In genomic region chr1:26838474-26839338, GRCh38 we compare ENCODE assay signal across 1 cellular context.
A peak's percentile ranks its signal among the peaks of the same experiment; 100 is the strongest.
TF ChIP-seq lines count a peak whose summit lies in the region.

No MANE protein-coding gene starts in this region.

TF ChIP-seq in HepG2, 621 proteins besides CTCF, POLR2A, EP300 and RAD21 (continued from another document and continues in another):
- TF ChIP-seq, protein P1, sequence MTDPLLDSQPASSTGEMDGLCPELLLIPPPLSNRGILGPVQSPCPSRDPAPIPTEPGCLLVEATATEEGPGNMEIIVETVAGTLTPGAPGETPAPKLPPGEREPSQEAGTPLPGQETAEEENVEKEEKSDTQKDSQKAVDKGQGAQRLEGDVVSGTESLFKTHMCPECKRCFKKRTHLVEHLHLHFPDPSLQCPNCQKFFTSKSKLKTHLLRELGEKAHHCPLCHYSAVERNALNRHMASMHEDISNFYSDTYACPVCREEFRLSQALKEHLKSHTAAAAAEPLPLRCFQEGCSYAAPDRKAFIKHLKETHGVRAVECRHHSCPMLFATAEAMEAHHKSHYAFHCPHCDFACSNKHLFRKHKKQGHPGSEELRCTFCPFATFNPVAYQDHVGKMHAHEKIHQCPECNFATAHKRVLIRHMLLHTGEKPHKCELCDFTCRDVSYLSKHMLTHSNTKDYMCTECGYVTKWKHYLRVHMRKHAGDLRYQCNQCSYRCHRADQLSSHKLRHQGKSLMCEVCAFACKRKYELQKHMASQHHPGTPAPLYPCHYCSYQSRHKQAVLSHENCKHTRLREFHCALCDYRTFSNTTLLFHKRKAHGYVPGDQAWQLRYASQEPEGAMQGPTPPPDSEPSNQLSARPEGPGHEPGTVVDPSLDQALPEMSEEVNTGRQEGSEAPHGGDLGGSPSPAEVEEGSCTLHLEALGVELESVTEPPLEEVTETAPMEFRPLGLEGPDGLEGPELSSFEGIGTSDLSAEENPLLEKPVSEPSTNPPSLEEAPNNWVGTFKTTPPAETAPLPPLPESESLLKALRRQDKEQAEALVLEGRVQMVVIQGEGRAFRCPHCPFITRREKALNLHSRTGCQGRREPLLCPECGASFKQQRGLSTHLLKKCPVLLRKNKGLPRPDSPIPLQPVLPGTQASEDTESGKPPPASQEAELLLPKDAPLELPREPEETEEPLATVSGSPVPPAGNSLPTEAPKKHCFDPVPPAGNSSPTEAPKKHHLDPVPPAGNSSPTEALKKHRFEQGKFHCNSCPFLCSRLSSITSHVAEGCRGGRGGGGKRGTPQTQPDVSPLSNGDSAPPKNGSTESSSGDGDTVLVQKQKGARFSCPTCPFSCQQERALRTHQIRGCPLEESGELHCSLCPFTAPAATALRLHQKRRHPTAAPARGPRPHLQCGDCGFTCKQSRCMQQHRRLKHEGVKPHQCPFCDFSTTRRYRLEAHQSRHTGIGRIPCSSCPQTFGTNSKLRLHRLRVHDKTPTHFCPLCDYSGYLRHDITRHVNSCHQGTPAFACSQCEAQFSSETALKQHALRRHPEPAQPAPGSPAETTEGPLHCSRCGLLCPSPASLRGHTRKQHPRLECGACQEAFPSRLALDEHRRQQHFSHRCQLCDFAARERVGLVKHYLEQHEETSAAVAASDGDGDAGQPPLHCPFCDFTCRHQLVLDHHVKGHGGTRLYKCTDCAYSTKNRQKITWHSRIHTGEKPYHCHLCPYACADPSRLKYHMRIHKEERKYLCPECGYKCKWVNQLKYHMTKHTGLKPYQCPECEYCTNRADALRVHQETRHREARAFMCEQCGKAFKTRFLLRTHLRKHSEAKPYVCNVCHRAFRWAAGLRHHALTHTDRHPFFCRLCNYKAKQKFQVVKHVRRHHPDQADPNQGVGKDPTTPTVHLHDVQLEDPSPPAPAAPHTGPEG (CRISPR knock-in tag; IDR thresholded peaks at IDR 0.05) = peak; percentile 29; the same call in 1 of the 2 replicates
- TF ChIP-seq LRRFIP1 (CRISPR knock-in tag; conservative IDR thresholded peaks at IDR 0.05) (no peak), REPIN1 (CRISPR knock-in tag; IDR thresholded peaks at IDR 0.05; ENCODE audit: borderline replicate concordance, low read depth) (no peak), FOXA3 (CRISPR knock-in tag; IDR thresholded peaks at IDR 0.05) (0 out of 2 replicates have a peak, but pooled peaks have one; percentile 34), ZNF367 (CRISPR knock-in tag; IDR thresholded peaks at IDR 0.05; ENCODE audit: borderline replicate concordance) (no peak), ATF6 (CRISPR knock-in tag; conservative IDR thresholded peaks at IDR 0.05) (no peak), ZNF44 (CRISPR knock-in tag; IDR thresholded peaks at IDR 0.05) (no peak), ZNF430 (CRISPR knock-in tag; IDR thresholded peaks at IDR 0.05) (no peak), PRMT3 (CRISPR knock-in tag; IDR thresholded peaks at IDR 0.05; ENCODE audit: borderline replicate concordance, low read depth) (no peak), HDAC1 (CRISPR knock-in tag; IDR thresholded peaks at IDR 0.05) (peak; percentile 65; the same call in 1 of the 2 replicates), PTBP1 (IDR thresholded peaks at IDR 0.05; ENCODE audit: low read depth, low read length, poor library complexity, severe bottlenecking) (no peak), ZNF12 (CRISPR knock-in tag; IDR thresholded peaks at IDR 0.05) (peak; percentile 30; the same call in 1 of the 2 replicates), STAG1 (CRISPR knock-in tag; IDR thresholded peaks at IDR 0.05) (peak; percentile 22; the same call in 1 of the 2 replicates), ELF1 (CRISPR knock-in tag; IDR thresholded peaks at IDR 0.05) (peak; percentile 12; the same call in 1 of the 2 replicates), ZMYM4 (CRISPR knock-in tag; IDR thresholded peaks at IDR 0.05) (peak; percentile 67), MEIS1 (CRISPR knock-in tag; IDR thresholded peaks at IDR 0.05; ENCODE audit: borderline replicate concordance) (peak; percentile 48; the same call in 1 of the 2 replicates), GABPB1 (CRISPR knock-in tag; IDR thresholded peaks at IDR 0.05) (peak; percentile 61), ARNTL (CRISPR knock-in tag; IDR thresholded peaks at IDR 0.05) (0 out of 2 replicates have a peak, but pooled peaks have one; percentile 13), ZFAT (CRISPR knock-in tag; conservative IDR thresholded peaks at IDR 0.05) (no peak), YY1 (IDR thresholded peaks at IDR 0.05; ENCODE audit: insufficient read depth, insufficient replicate concordance, low read depth, low read length) (no peak), HNRNPLL (IDR thresholded peaks at IDR 0.05; ENCODE audit: low read depth, low read length, poor library complexity, severe bottlenecking) (no peak), DR1 (CRISPR knock-in tag; IDR thresholded peaks at IDR 0.05) (no peak), PLSCR1 (CRISPR knock-in tag; IDR thresholded peaks at IDR 0.05; ENCODE audit: borderline replicate concordance) (no peak), DBP (CRISPR knock-in tag; IDR thresholded peaks at IDR 0.05; ENCODE audit: not compliant biosample characterization) (no peak), ZNF34 (CRISPR knock-in tag; IDR thresholded peaks at IDR 0.05; ENCODE audit: borderline replicate concordance) (no peak), NFIC (IDR thresholded peaks at IDR 0.05; ENCODE audit: low read length) (no peak), ZFY (CRISPR knock-in tag; IDR thresholded peaks at IDR 0.05) (peak; percentile 90), HOXA5 (CRISPR knock-in tag; IDR thresholded peaks at IDR 0.05) (no peak), ZNF160 (CRISPR knock-in tag; IDR thresholded peaks at IDR 0.05) (no peak), CREB3 (CRISPR knock-in tag; IDR thresholded peaks at IDR 0.05) (no peak), ISX (CRISPR knock-in tag; conservative IDR thresholded peaks at IDR 0.05) (no peak), ZNF549 (CRISPR knock-in tag; IDR thresholded peaks at IDR 0.05) (no peak), ZNF205 (CRISPR knock-in tag; IDR thresholded peaks at IDR 0.05) (0 out of 2 replicates have a peak, but pooled peaks have one; percentile 30), ZNF7 (CRISPR knock-in tag; IDR thresholded peaks at IDR 0.05) (no peak), ZSCAN9 (CRISPR knock-in tag; IDR thresholded peaks at IDR 0.05; ENCODE audit: borderline replicate concordance) (peak; percentile 75; the same call in 1 of the 2 replicates), MEF2D (CRISPR knock-in tag; IDR thresholded peaks at IDR 0.05) (0 out of 2 replicates have a peak, but pooled peaks have one; percentile 28), ZNF703 (CRISPR knock-in tag; IDR thresholded peaks at IDR 0.05; ENCODE audit: borderline replicate concordance) (no peak), FLYWCH1 (CRISPR knock-in tag; IDR thresholded peaks at IDR 0.05) (no peak)
- TF ChIP-seq, protein P2, sequence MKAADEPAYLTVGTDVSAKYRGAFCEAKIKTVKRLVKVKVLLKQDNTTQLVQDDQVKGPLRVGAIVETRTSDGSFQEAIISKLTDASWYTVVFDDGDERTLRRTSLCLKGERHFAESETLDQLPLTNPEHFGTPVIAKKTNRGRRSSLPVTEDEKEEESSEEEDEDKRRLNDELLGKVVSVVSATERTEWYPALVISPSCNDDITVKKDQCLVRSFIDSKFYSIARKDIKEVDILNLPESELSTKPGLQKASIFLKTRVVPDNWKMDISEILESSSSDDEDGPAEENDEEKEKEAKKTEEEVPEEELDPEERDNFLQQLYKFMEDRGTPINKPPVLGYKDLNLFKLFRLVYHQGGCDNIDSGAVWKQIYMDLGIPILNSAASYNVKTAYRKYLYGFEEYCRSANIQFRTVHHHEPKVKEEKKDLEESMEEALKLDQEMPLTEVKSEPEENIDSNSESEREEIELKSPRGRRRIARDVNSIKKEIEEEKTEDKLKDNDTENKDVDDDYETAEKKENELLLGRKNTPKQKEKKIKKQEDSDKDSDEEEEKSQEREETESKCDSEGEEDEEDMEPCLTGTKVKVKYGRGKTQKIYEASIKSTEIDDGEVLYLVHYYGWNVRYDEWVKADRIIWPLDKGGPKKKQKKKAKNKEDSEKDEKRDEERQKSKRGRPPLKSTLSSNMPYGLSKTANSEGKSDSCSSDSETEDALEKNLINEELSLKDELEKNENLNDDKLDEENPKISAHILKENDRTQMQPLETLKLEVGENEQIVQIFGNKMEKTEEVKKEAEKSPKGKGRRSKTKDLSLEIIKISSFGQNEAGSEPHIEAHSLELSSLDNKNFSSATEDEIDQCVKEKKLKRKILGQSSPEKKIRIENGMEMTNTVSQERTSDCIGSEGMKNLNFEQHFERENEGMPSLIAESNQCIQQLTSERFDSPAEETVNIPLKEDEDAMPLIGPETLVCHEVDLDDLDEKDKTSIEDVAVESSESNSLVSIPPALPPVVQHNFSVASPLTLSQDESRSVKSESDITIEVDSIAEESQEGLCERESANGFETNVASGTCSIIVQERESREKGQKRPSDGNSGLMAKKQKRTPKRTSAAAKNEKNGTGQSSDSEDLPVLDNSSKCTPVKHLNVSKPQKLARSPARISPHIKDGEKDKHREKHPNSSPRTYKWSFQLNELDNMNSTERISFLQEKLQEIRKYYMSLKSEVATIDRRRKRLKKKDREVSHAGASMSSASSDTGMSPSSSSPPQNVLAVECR (CRISPR knock-in tag; IDR thresholded peaks at IDR 0.05; ENCODE audit: borderline replicate concordance) = peak; percentile 77; the same call in 1 of the 2 replicates
- TF ChIP-seq, protein P3, sequence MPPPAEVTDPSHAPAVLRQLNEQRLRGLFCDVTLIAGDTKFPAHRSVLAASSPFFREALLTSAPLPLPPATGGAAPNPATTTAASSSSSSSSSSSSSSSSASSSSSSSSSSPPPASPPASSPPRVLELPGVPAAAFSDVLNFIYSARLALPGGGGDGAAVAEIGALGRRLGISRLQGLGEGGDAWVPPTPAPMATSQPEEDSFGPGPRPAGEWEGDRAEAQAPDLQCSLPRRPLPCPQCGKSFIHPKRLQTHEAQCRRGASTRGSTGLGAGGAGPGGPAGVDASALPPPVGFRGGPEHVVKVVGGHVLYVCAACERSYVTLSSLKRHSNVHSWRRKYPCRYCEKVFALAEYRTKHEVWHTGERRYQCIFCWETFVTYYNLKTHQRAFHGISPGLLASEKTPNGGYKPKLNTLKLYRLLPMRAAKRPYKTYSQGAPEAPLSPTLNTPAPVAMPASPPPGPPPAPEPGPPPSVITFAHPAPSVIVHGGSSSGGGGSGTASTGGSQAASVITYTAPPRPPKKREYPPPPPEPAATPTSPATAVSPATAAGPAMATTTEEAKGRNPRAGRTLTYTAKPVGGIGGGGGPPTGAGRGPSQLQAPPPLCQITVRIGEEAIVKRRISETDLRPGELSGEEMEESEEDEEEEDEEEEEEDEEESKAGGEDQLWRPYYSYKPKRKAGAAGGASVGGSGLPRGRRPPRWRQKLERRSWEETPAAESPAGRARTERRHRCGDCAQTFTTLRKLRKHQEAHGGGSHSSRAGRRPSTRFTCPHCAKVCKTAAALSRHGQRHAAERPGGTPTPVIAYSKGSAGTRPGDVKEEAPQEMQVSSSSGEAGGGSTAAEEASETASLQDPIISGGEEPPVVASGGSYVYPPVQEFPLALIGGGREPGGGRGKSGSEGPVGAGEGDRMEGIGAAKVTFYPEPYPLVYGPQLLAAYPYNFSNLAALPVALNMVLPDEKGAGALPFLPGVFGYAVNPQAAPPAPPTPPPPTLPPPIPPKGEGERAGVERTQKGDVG (CRISPR knock-in tag; IDR thresholded peaks at IDR 0.05; ENCODE audit: borderline replicate concordance) = peak; percentile 63; the same call in 1 of the 2 replicates
